Comparison of ENCODE assay signal across 31 cellular contexts in genomic region chr3:82927309-82928253, GRCh38.
DNase-seq lines count a peak whose midpoint lies in the region; ATAC-seq lines count a peak whose summit lies in the region.
"Had no signal": no experiment of that assay in that cellular context is flagged by ENCODE, and none has a peak within 500 bp of the region (broad histone marks: within the 10 kb centered on the region; RNA-seq: fewer than 3 reads in every experiment).

No MANE protein-coding gene starts in this region.

- DNase-seq in DMS 273 (lab: John Stamatoyannopoulos, UW; ENCODE audit: unreplicated experiment) (peak; percentile 39), DMS 273 treated with DMSO at 0.1 percent for 48 hours (lab: John Stamatoyannopoulos, UW) (no peak), NCI-H69 (lab: John Stamatoyannopoulos, UW) (peak; percentile 51), brain pericyte (ENCODE audit: low read depth, low spot score) (peak; percentile 25), skeletal muscle cell (ENCODE audit: low read depth) (peak; percentile 2), glomerular visceral epithelial cell (ENCODE audit: extremely low spot score) (no peak)
- DNase-seq: 8988T; activated CD4-positive, alpha-beta memory T cell treated with anti-CD3 and anti-CD28 coated beads for 36 hours; activated CD4-positive, CD25-positive, alpha-beta regulatory T cell treated with anti-CD3 and anti-CD28 coated beads, Interleukin-2, amount 50 U/mL, for 72 hours; activated CD8-positive, alpha-beta memory T cell treated with anti-CD3 and anti-CD28 coated beads, Interleukin-2, amount 50 U/mL, for 4 hours; activated naive CD4-positive, alpha-beta T cell treated with anti-CD3 and anti-CD28 coated beads for 36 hours; adrenal gland; Calu3; GM23248; hippocampal formation; IMR-90; NCI-H1105; NCI-H2029; NCI-H345; NCI-H774; nephron progenitor cell; ovary; SK-N-SH; stimulated activated naive CD8-positive, alpha-beta T cell treated with anti-CD3 and anti-CD28 coated beads, Interleukin-15, Interleukin-2, amounts not matched to agents 100 U/mL and 50 U/mL, for 24 hours; T-helper 2 cell; testis had no signal

- no peak overlapping the region for H3K4me3 ChIP-seq in skeletal muscle cell (ENCODE audit: low read depth, low read length)
- H3K4me3 ChIP-seq: adrenal gland, breast epithelium, gastroesophageal sphincter, GM23248, ovary, smooth muscle cell, testis had no signal

- ATAC-seq in GM21786 (IDR thresholded peaks at IDR 0.05; ENCODE audit: unreplicated experiment) = no peak
- ATAC-seq in HG02588 (IDR thresholded peaks at IDR 0.05; ENCODE audit: unreplicated experiment) = no peak
- ATAC-seq: gastroesophageal sphincter; stimulated activated naive CD8-positive, alpha-beta T cell treated with anti-CD3 and anti-CD28 coated beads, Interleukin-15, Interleukin-2, amounts not matched to agents 100 U/mL and 50 U/mL, for 24 hours had no signal

Comparison
In these comparisons a context has a peak if more than half of its experiments do, and no peak if none do; other contexts are left out.
1. DNase-seq: peak in DMS 273 (single experiment), NCI-H69 (single experiment), brain pericyte (single experiment) and skeletal muscle cell (single experiment); none in DMS 273 treated with DMSO at 0.1 percent for 48 hours (single experiment) and glomerular visceral epithelial cell (single experiment).